Comparison of ENCODE assay signal across 16 cellular contexts in the genomic region with DNA sequence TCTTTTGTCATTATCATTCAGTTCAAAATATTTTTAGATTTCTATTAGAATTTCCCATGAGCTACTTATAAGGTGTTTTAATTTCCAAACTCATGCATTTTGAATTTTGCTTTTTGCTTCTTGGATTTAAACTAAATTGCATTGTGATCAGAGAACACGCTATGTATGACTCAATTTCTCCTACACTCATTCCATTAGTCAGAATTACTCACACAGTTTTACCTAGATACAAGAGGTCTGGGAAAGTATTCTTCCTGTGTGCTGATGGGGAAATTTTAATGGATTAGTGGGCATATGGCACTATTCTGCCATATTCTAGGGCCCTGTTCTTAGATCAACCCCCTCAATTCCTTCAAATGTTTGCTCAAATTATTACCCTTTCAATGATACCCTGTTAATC. TPM values are rescaled to one million over a fixed set of nuclear protein-coding genes. Genes with fewer than 3 reads are reported as not detected.
DNase-seq lines count a peak whose midpoint lies in the region; ATAC-seq and TF ChIP-seq lines count a peak whose summit lies in the region.
"Had no signal": no experiment of that assay in that cellular context is flagged by ENCODE, and none has a peak within 500 bp of the region (broad histone marks: within the 10 kb centered on the region; RNA-seq: fewer than 3 reads in every experiment).

No MANE protein-coding gene starts in this region.

- H3K4me2 ChIP-seq in skeletal muscle satellite cell (ENCODE audit: low read length): no peak overlapping the region
- H3K4me2 ChIP-seq: neural progenitor cell had no signal

- DNase-seq in HCEC 1CT (peak; percentile 93), adipocyte (ENCODE audit: low read depth) (peak; percentile 68), fibroblast of pulmonary artery (ENCODE audit: low read depth) (peak; percentile 84), NCI-H1417 (lab: John Stamatoyannopoulos, UW) (no peak), COLO668 (lab: John Stamatoyannopoulos, UW; ENCODE audit: unreplicated experiment) (no peak)
- DNase-seq: activated CD4-positive, alpha-beta T cell treated with anti-CD3 and anti-CD28 coated beads for 36 hours; activated T-cell treated with anti-CD3 and anti-CD28 coated beads, Interleukin-2, amount 50 U/mL, for 24 hours; effector memory CD4-positive, alpha-beta T cell; lower lobe of right lung; NCI-H526; T-helper 2 cell; testis had no signal

- H3K9ac ChIP-seq in adipocyte (ENCODE audit: low read length): no peak overlapping the region
- H3K9ac ChIP-seq in skeletal muscle satellite cell (ENCODE audit: low read depth, low read length): peak overlapping the region; percentile 41
- H3K9ac ChIP-seq: neural progenitor cell had no signal

- ATAC-seq in HG03469 (IDR thresholded peaks at IDR 0.05; ENCODE audit: unreplicated experiment): no peak
- no peak for ATAC-seq in HG02870 (IDR thresholded peaks at IDR 0.05; ENCODE audit: unreplicated experiment)
- ATAC-seq: activated CD4-positive, alpha-beta T cell treated with anti-CD3 and anti-CD28 coated beads for 36 hours; lower lobe of right lung had no signal

- H3K27me3 ChIP-seq in adipocyte (replicated peaks; ENCODE audit: control insufficient read depth, insufficient read depth, low read length): no peaks in the 10 kb centered on the region
- no peaks in the 10 kb centered on the region for H3K27me3 ChIP-seq in skeletal muscle satellite cell (ENCODE audit: control insufficient read depth, insufficient read depth, low read length)
- H3K27me3 ChIP-seq: neural progenitor cell, testis had no signal

- no peaks in the 10 kb centered on the region for H3K36me3 ChIP-seq in adipocyte (ENCODE audit: control insufficient read depth, insufficient read depth, low read length, severe bottlenecking)
- no peaks in the 10 kb centered on the region for H3K36me3 ChIP-seq in skeletal muscle satellite cell (ENCODE audit: insufficient read depth, low read length)
- H3K36me3 ChIP-seq: lower lobe of right lung, neural progenitor cell had no signal

- H3K4me1 ChIP-seq in adipocyte (ENCODE audit: control insufficient read depth, insufficient read depth, low read length): peaks cover 9% of the 10 kb centered on the region
- H3K4me1 ChIP-seq in skeletal muscle satellite cell (ENCODE audit: control insufficient read depth, insufficient read depth, low read length): peaks cover 7% of the 10 kb centered on the region
- H3K4me1 ChIP-seq: lower lobe of right lung, neural progenitor cell, testis had no signal

- H3K9me3 ChIP-seq in adipocyte (ENCODE audit: control insufficient read depth, low read length) (no peaks in the 10 kb centered on the region), skeletal muscle satellite cell (replicated peaks; ENCODE audit: low read length) (no peaks in the 10 kb centered on the region)
- H3K9me3 ChIP-seq: lower lobe of right lung, testis had no signal

- TF ChIP-seq CTCF in fibroblast of pulmonary artery (IDR thresholded peaks at IDR 0.05; ENCODE audit: low read length, missing control alignments): no peak

- H3K4me3 ChIP-seq in adipocyte (ENCODE audit: low read length): no peak overlapping the region
- H3K4me3 ChIP-seq in fibroblast of pulmonary artery (replicated peaks; ENCODE audit: low read depth, low read length): no peak overlapping the region
- H3K4me3 ChIP-seq in skeletal muscle satellite cell (ENCODE audit: low read length): no peak overlapping the region
- H3K4me3 ChIP-seq: lower lobe of right lung, neural progenitor cell, testis had no signal

RNA-seq across cellular contexts. Expression of a gene that starts 49.9 kb away (rescaled TPM):
- 1.3 and 2.4 TPM in 2 replicates for total RNA-seq in skeletal muscle satellite cell (2012; rRNA removed)
- total RNA-seq: activated CD4-positive, alpha-beta T cell treated with anti-CD3 and anti-CD28 coated beads for 36 hours had no signal

Comparison
In these comparisons a context has a peak if more than half of its experiments do, and no peak if none do; other contexts are left out.
1. DNase-seq: peak in HCEC 1CT (single experiment), adipocyte (single experiment) and fibroblast of pulmonary artery (single experiment); none in NCI-H1417 (0 of 3) and COLO668 (single experiment).